ENCODE assay signal across 10 cellular contexts in the genomic region with DNA sequence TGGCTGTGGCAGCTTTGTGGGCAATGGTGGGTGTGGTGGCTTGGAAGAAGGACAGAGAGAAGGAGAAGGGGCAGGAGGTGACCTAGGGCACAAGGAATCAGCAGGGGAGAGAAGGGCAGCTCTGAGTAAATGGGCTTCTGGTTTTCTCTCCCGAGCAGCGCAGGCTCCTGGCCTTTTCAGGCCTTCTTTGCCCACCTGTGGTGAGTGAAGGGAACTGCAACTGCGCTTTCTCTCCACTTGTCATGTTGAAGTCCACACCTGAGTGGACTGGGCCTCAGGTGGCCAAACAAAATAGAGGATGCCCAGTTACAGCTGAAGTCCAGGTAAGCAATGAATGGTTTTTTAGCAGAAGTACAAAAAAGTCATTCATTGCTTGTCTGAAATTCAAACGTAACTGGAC. TPM values are rescaled to one million over a fixed set of nuclear protein-coding genes. Genes with fewer than 3 reads are reported as not detected.
A peak's percentile ranks its signal among the peaks of the same experiment; 100 is the strongest.
DNase-seq lines count a peak whose midpoint lies in the region; ATAC-seq, FAIRE-seq and TF ChIP-seq lines count a peak whose summit lies in the region.
"Had no signal": no experiment of that assay in that cellular context is flagged by ENCODE, and none has a peak within 500 bp of the region (broad histone marks: within the 10 kb centered on the region; RNA-seq: fewer than 3 reads in every experiment).

No MANE protein-coding gene starts in this region.

- H3K4me1 ChIP-seq in prostate gland (replicated peaks) = no peaks in the 10 kb centered on the region
- no peaks in the 10 kb centered on the region for H3K4me1 ChIP-seq in naive thymus-derived CD4-positive, alpha-beta T cell (ENCODE audit: control insufficient read depth in 2 of 2, insufficient read depth in 2 of 2, low read length in 2 of 2)
- H3K4me1 ChIP-seq: BLaER1 had no signal

- H3K9me3 ChIP-seq in prostate gland = no peaks in the 10 kb centered on the region
- no peaks in the 10 kb centered on the region for H3K9me3 ChIP-seq in naive thymus-derived CD4-positive, alpha-beta T cell (ENCODE audit: control insufficient read depth in 2 of 3, low read length in 3 of 3)
- H3K9me3 ChIP-seq: BLaER1 had no signal

- H3K9me3 Mint-ChIP-seq in naive thymus-derived CD4-positive, alpha-beta T cell = peaks cover 0 to 3% (median 0%) of the 10 kb centered on the region in 11 donors

- FAIRE-seq in GM12891 (lab: Jason Lieb, UNC) = no peak

- TF ChIP-seq POLR2A in prostate gland (IDR thresholded peaks at IDR 0.05) (no peak), GM12891 (IDR thresholded peaks at IDR 0.05; ENCODE audit: low read depth, low read length) (no peak)

- TF ChIP-seq CTCF in cardiac fibroblast (IDR thresholded peaks at IDR 0.05; ENCODE audit: low read depth, low read length) = peak; percentile 52
- peak in 3 of 4 experiments; percentile 20 to 27 (median 24) for TF ChIP-seq CTCF in prostate gland (IDR thresholded peaks at IDR 0.05)

- CTCF ChIA-PET in naive thymus-derived CD4-positive, alpha-beta T cell (lab: Charles Lee) = no interaction called here

- H3K27me3 Mint-ChIP-seq in naive thymus-derived CD4-positive, alpha-beta T cell = peaks cover 20 to 50% (median 39%) of the 10 kb centered on the region in 5 donors

- no peak overlapping the region for H3K27ac Mint-ChIP-seq in naive thymus-derived CD4-positive, alpha-beta T cell
- H3K27ac Mint-ChIP-seq: IgD-negative memory B cell had no signal

- no peak overlapping the region for H3K27ac ChIP-seq in prostate gland
- H3K27ac ChIP-seq in naive thymus-derived CD4-positive, alpha-beta T cell (ENCODE audit: low read depth, low read length) = no peak overlapping the region
- H3K27ac ChIP-seq: BLaER1 had no signal

- ATAC-seq in naive thymus-derived CD4-positive, alpha-beta T cell = no peak
- no peak for ATAC-seq in GM21619 (IDR thresholded peaks at IDR 0.05; ENCODE audit: unreplicated experiment)

- DNase-seq in NCI-H1417 (lab: John Stamatoyannopoulos, UW) (peak in 2 of 3 experiments; percentile 20 to 57), NCI-H1417 treated with DMSO at 0.1 percent for 48 hours (lab: John Stamatoyannopoulos, UW) (no peak), NCI-H146 treated with DMSO at 0.1 percent for 48 hours (lab: John Stamatoyannopoulos, UW; ENCODE audit: unreplicated experiment) (peak; percentile 51), cardiac fibroblast (ENCODE audit: low read depth in 2 of 2) (peak; percentile 5 to 6), prostate gland (ENCODE audit: low spot score) (no peak), GM12891 (ENCODE audit: insufficient read length, low spot score) (no peak)
- no peak for DNase-seq in naive thymus-derived CD4-positive, alpha-beta T cell

- WGBS in prostate gland = 60% methylated on average over 4 of the region's 4 CpGs

- H3K36me3 ChIP-seq in prostate gland = no peaks in the 10 kb centered on the region
- no peaks in the 10 kb centered on the region for H3K36me3 ChIP-seq in naive thymus-derived CD4-positive, alpha-beta T cell (ENCODE audit: control insufficient read depth in 2 of 3, insufficient read depth in 3 of 3, low read length in 3 of 3)
- H3K36me3 ChIP-seq: BLaER1 had no signal

- POLR2A ChIA-PET in naive thymus-derived CD4-positive, alpha-beta T cell (lab: Charles Lee) = no interaction called here

- H3K4me3 Mint-ChIP-seq in naive thymus-derived CD4-positive, alpha-beta T cell = no peak overlapping the region
- H3K4me3 Mint-ChIP-seq: IgD-negative memory B cell had no signal

- H3K36me3 Mint-ChIP-seq in naive thymus-derived CD4-positive, alpha-beta T cell = peaks cover 0 to 4% (median 0%) of the 10 kb centered on the region in 5 donors
- H3K36me3 Mint-ChIP-seq: IgD-negative memory B cell had no signal

- no peaks in the 10 kb centered on the region for H3K4me1 Mint-ChIP-seq in naive thymus-derived CD4-positive, alpha-beta T cell
- H3K4me1 Mint-ChIP-seq: IgD-negative memory B cell had no signal

- peaks cover 2% of the 10 kb centered on the region for H3K27me3 ChIP-seq in prostate gland (replicated peaks; ENCODE audit: insufficient read depth)
- H3K27me3 ChIP-seq in naive thymus-derived CD4-positive, alpha-beta T cell (ENCODE audit: control insufficient read depth in 2 of 2, insufficient read depth in 2 of 2, low read length in 2 of 2) = no peaks in the 10 kb centered on the region
- H3K27me3 ChIP-seq: BLaER1 had no signal

- no peak overlapping the region for H3K4me3 ChIP-seq in cardiac fibroblast (replicated peaks in 1 of 2; ENCODE audit: low read depth in 2 of 2, low read length in 2 of 2)
- H3K4me3 ChIP-seq in prostate gland = no peak overlapping the region
- H3K4me3 ChIP-seq in naive thymus-derived CD4-positive, alpha-beta T cell (ENCODE audit: low read length) = no peak overlapping the region
- H3K4me3 ChIP-seq: BLaER1 had no signal

- intact Hi-C loops in prostate gland (cut with DNase I) = no loop called here
- intact Hi-C loops in naive thymus-derived CD4-positive, alpha-beta T cell (cut with micrococcal nuclease) = no loop called here

TF ChIP-seq in GM12891, 5 proteins besides CTCF, POLR2A, EP300 and RAD21:
- TF ChIP-seq POLR2AphosphoS5 (IDR thresholded peaks at IDR 0.05; ENCODE audit: low read depth, low read length) (no peak), POU2F2 (IDR thresholded peaks at IDR 0.05; ENCODE audit: low read depth, low read length) (no peak), PAX5 (IDR thresholded peaks at IDR 0.05; ENCODE audit: insufficient read depth, low read length, severe bottlenecking) (no peak), TAF1 (IDR thresholded peaks at IDR 0.05; ENCODE audit: low read depth, low read length) (no peak), SPI1 (IDR thresholded peaks at IDR 0.05; ENCODE audit: low read depth, low read length) (no peak)

RNA-seq across cellular contexts. Expression of gene KCNA10, which starts 29.4 kb away (rescaled TPM):
- total RNA-seq in prostate gland = not detected
- total RNA-seq in naive thymus-derived CD4-positive, alpha-beta T cell = not detected
- not detected for polyA plus RNA-seq in naive thymus-derived CD4-positive, alpha-beta T cell
- not detected for polyA plus RNA-seq in GM12891 (2012; ENCODE audit: low read depth, missing spikeins)
- polyA plus RNA-seq: IgD-negative memory B cell had no signal

RNA-seq across cellular contexts. Expression of gene KCNA2, which starts 57.8 kb away (rescaled TPM):
- 1 to 10 TPM in 1 of 2 donors, under 1 TPM in 1; 0.64 to 6.2 TPM for total RNA-seq in prostate gland
- total RNA-seq in naive thymus-derived CD4-positive, alpha-beta T cell = 1 to 10 TPM in 3 of 5 experiments, under 1 TPM in 2; 0.62 to 4.6 (median 1.2) TPM
- not detected for polyA plus RNA-seq in naive thymus-derived CD4-positive, alpha-beta T cell
- polyA plus RNA-seq in GM12891 (2012; ENCODE audit: low read depth, missing spikeins) = 0.10 TPM
- polyA plus RNA-seq: IgD-negative memory B cell had no signal

Comparison
In these comparisons a context has a peak if more than half of its experiments do, and no peak if none do; other contexts are left out.
1. DNase-seq: peak in NCI-H1417 (2 of 3), NCI-H146 treated with DMSO at 0.1 percent for 48 hours (single experiment) and cardiac fibroblast (2 of 2); none in NCI-H1417 treated with DMSO at 0.1 percent for 48 hours (single experiment), prostate gland (single experiment), naive thymus-derived CD4-positive, alpha-beta T cell (0 of 9) and GM12891 (single experiment).